7 cellular contexts compared by ENCODE assay signal in the genomic region with DNA sequence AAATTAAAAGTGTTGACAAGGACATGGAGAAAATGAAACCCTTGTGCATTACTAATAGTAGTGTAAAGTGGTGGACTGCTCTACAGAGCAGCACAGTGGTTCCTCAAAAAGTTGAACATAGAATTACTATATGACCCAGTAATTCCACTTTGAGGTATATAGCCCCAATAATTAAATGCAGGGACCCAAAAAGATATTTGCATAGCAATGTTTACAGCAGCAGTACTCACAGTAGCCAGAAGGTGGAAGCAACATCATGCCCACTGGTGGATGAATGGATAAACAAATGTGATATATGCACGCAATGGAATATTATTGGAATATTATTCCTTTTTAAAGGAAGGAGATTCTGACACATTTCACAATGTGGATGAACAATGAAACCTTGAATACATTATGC.
DNase-seq lines count a peak whose midpoint lies in the region; ATAC-seq and TF ChIP-seq lines count a peak whose summit lies in the region.
"Not testable (repeated sequence)": the region's sequence is repeated elsewhere in the genome, so short reads cannot be mapped to it uniquely, and the experiment has no call there.

No MANE protein-coding gene starts in this region.

- intact Hi-C loops in MCF 10A (cut with micrococcal nuclease) = not testable (repeated sequence)

- not testable (repeated sequence) for H3K4me1 Mint-ChIP-seq in H9; MCF 10A (ENCODE audit: insufficient read depth, unreplicated experiment); stimulated activated naive CD8-positive, alpha-beta T cell treated with anti-CD3 and anti-CD28 coated beads, Interleukin-15, amount 100 ng/mL, for 72 hours

- H2BK20ac ChIP-seq in H9 (ENCODE audit: low read depth, low read length, poor library complexity, severe bottlenecking) = not testable (repeated sequence)

- H3K18ac ChIP-seq in H9 (ENCODE audit: insufficient read length, low read depth, low read length) = not testable (repeated sequence)

- H3K27ac Mint-ChIP-seq in H9; MCF 10A (ENCODE audit: low read depth, unreplicated experiment); stimulated activated naive CD8-positive, alpha-beta T cell treated with anti-CD3 and anti-CD28 coated beads, Interleukin-15, amount 100 ng/mL, for 72 hours: not testable (repeated sequence)

- H3K79me1 ChIP-seq in H9 (ENCODE audit: insufficient read depth, low read depth, low read length, poor library complexity, severe bottlenecking) = not testable (repeated sequence)

- TF ChIP-seq CTCF in H9 (conservative IDR thresholded peaks at IDR 0.05) = 0 out of 3 replicates have a peak, but pooled peaks have one; percentile 21
- TF ChIP-seq CTCF in RWPE2 (IDR thresholded peaks at IDR 0.05; ENCODE audit: poor library complexity, severe bottlenecking); liver (IDR thresholded peaks at IDR 0.05; ENCODE audit: low read depth, low read length, missing input control): not testable (repeated sequence)
- TF ChIP-seq CTCF in MCF 10A (IDR thresholded peaks at IDR 0.05; ENCODE audit: unreplicated experiment) = peak; percentile 32

- not testable (repeated sequence) for H4K91ac ChIP-seq in H9 (ENCODE audit: insufficient read length, low read depth, low read length)

- H3K27ac ChIP-seq in H9 (ENCODE audit: insufficient read length, low read depth, low read length); RWPE2 (ENCODE audit: poor library complexity, severe bottlenecking); liver (ENCODE audit: low read depth in 1 of 2, low read length in 2 of 2): not testable (repeated sequence)

- H3K56ac ChIP-seq in H9 (ENCODE audit: insufficient read length, low read depth, low read length) = not testable (repeated sequence)

- not testable (repeated sequence) for H3K79me2 ChIP-seq in H9 (ENCODE audit: insufficient read depth, low read length)

- H3K4me1 ChIP-seq in H9 (ENCODE audit: insufficient read depth, low read length); RWPE2 (ENCODE audit: insufficient read depth, poor library complexity, severe bottlenecking); liver (ENCODE audit: control insufficient read depth in 4 of 4, insufficient read depth in 4 of 4, low read length in 3 of 4): not testable (repeated sequence)

- not testable (repeated sequence) for H2BK12ac ChIP-seq in H9 (ENCODE audit: insufficient read length, low read depth, low read length)

- not testable (repeated sequence) for H4K5ac ChIP-seq in H9 (ENCODE audit: insufficient read length, low read depth, low read length)

- not testable (repeated sequence) for H2BK120ac ChIP-seq in H9 (ENCODE audit: low read depth, low read length, poor library complexity, severe bottlenecking)

- CTCF ChIA-PET in MCF 10A (lab: Yijun Ruan, JAX) = not testable (repeated sequence)

- H3K36me3 ChIP-seq in RWPE2 (ENCODE audit: low read depth); liver (ENCODE audit: control insufficient read depth in 4 of 4, insufficient read depth in 3 of 4, low read depth in 1 of 4, low read length in 3 of 4): not testable (repeated sequence)

- H2BK15ac ChIP-seq in H9 (ENCODE audit: low read depth, low read length) = not testable (repeated sequence)

- not testable (repeated sequence) for H3K4ac ChIP-seq in H9 (ENCODE audit: low read depth, low read length)

- not testable (repeated sequence) for H2AK5ac ChIP-seq in H9 (ENCODE audit: insufficient read length, low read length)

- peak; percentile 69 for ATAC-seq in GM18508 (IDR thresholded peaks at IDR 0.05; ENCODE audit: insufficient read depth, unreplicated experiment)
- ATAC-seq in HG03378 (IDR thresholded peaks at IDR 0.05; ENCODE audit: unreplicated experiment) = peak; percentile 76
- ATAC-seq in RWPE2 (ENCODE audit: low read depth) = peak; percentile 89
- ATAC-seq in stimulated activated naive CD8-positive, alpha-beta T cell treated with anti-CD3 and anti-CD28 coated beads, Interleukin-15, amount 100 ng/mL, for 72 hours = peak; percentile 40

- H3K23ac ChIP-seq in H9 (ENCODE audit: insufficient read length, low read depth, low read length) = not testable (repeated sequence)

- not testable (repeated sequence) for H3K9me3 ChIP-seq in H9 (ENCODE audit: control insufficient read depth, low read depth, low read length); RWPE2 (ENCODE audit: severe bottlenecking); liver (ENCODE audit: control insufficient read depth in 4 of 4, low read length in 3 of 4)

- H3T11ph ChIP-seq in H9 (ENCODE audit: low read length) = not testable (repeated sequence)

- not testable (repeated sequence) for H3K36me3 Mint-ChIP-seq in H9 (ENCODE audit: insufficient read depth in 1 of 3, low read depth in 3 of 3); MCF 10A (ENCODE audit: insufficient read depth, unreplicated experiment)

- H4K20me1 ChIP-seq in H9 (ENCODE audit: control insufficient read depth, insufficient read depth, insufficient read length) = not testable (repeated sequence)

- H3K27me3 Mint-ChIP-seq in H9 (ENCODE audit: low read depth); MCF 10A (ENCODE audit: insufficient read depth, unreplicated experiment); stimulated activated naive CD8-positive, alpha-beta T cell treated with anti-CD3 and anti-CD28 coated beads, Interleukin-15, amount 100 ng/mL, for 72 hours: not testable (repeated sequence)

- not testable (repeated sequence) for H3K27me3 ChIP-seq in H9 (ENCODE audit: insufficient read depth, low read length); RWPE2 (ENCODE audit: insufficient read depth, poor library complexity, severe bottlenecking); liver (ENCODE audit: control insufficient read depth in 4 of 4, insufficient read depth in 4 of 4, low read length in 3 of 4)

- H3K23me2 ChIP-seq in H9 (ENCODE audit: insufficient read length, low read depth, low read length, poor library complexity, severe bottlenecking) = not testable (repeated sequence)

- H3K9me3 Mint-ChIP-seq in H9; MCF 10A (ENCODE audit: unreplicated experiment); stimulated activated naive CD8-positive, alpha-beta T cell treated with anti-CD3 and anti-CD28 coated beads, Interleukin-15, amount 100 ng/mL, for 72 hours: not testable (repeated sequence)

- not testable (repeated sequence) for H2AFZ ChIP-seq in H9 (ENCODE audit: low read length)

- H3K9ac ChIP-seq in H9 (ENCODE audit: extremely low read depth, insufficient read length, low read length); liver (ENCODE audit: low read depth in 1 of 2, low read length in 2 of 2): not testable (repeated sequence)

- H4K8ac ChIP-seq in H9 (replicated peaks; ENCODE audit: insufficient read length, low read depth, low read length) = not testable (repeated sequence)

- not testable (repeated sequence) for BruUV-seq in MCF 10A (replicated peaks; lab: Mats Ljungman, UMichigan)

- no CpG with 5 or more reads among the region's 1 CpG for WGBS in H9 (ENCODE audit: extremely low coverage, insufficient read length, low lambda C conversion rate)
- no CpG with 5 or more reads among the region's 1 CpG for WGBS in liver

- not testable (repeated sequence) for DNase-seq in H9; RWPE2 (ENCODE audit: low spot score); MCF 10A (ENCODE audit: unreplicated experiment); stimulated activated naive CD8-positive, alpha-beta T cell treated with anti-CD3 and anti-CD28 coated beads, Interleukin-15, amount 100 ng/mL, for 72 hours

- H2BK5ac ChIP-seq in H9 (ENCODE audit: insufficient read length, low read length) = not testable (repeated sequence)

- H3K4me2 ChIP-seq in H9 (ENCODE audit: insufficient read depth, insufficient read length, low read length) = not testable (repeated sequence)

- not testable (repeated sequence) for H3K4me3 ChIP-seq in RWPE2 (ENCODE audit: severe bottlenecking); liver (ENCODE audit: low read depth in 1 of 3, low read length in 3 of 3)

- peak; percentile 5 to 9 for TF ChIP-seq RAD21 in liver (IDR thresholded peaks at IDR 0.05)

- POLR2A ChIA-PET in MCF 10A (lab: Yijun Ruan, JAX) = not testable (repeated sequence)

- not testable (repeated sequence) for H3K14ac ChIP-seq in H9 (ENCODE audit: insufficient read depth, low read length)

- H3K4me3 Mint-ChIP-seq in H9; MCF 10A (ENCODE audit: unreplicated experiment); stimulated activated naive CD8-positive, alpha-beta T cell treated with anti-CD3 and anti-CD28 coated beads, Interleukin-15, amount 100 ng/mL, for 72 hours: not testable (repeated sequence)
